ENCODE assay signal across 9 cellular contexts in the genomic region with DNA sequence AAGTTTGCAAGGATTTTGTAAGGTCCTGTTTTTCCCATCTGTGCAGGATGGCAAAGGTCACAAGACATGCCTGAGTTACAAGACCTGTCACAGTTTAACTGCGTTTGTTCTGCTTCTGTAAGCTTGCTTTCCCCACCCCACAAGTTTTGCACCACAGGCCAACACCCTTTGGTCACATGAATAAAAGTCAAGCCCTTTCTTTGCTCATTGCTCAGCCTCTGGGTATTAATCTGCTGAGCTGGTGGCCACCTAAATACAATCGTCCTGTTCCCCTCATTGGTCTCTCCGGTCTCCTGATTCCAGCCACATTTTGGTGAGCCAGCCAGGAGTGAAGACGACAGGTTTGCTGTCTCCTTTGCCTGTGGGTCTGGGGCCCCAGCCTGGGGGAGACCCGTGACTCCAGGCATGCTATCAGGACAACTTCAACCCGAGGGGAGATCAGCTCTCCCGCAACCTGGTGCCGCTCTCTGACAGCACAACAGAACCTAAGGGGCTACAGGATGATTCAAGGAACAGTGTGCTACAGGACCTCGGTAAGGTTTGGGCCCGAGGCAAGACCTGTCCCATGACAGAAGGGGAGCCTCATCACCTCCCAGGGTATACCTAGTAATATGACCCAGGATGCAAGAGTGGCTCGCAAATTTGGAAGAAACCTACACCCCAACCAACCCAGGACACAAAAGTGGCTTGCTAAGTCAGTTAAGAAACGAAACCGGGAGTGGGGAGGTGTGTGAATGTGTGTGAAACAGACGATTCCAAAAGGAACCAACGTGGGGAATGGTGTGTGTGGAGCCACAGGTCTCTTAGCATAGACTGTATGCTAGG.
DNase-seq lines count a peak whose midpoint lies in the region; ATAC-seq and TF ChIP-seq lines count a peak whose summit lies in the region.
"Had no signal": no experiment of that assay in that cellular context is flagged by ENCODE, and none has a peak within 500 bp of the region (broad histone marks: within the 10 kb centered on the region; RNA-seq: fewer than 3 reads in every experiment).

No MANE protein-coding gene starts in this region.

- ATAC-seq in activated CD4-positive, alpha-beta T cell treated with anti-CD3 and anti-CD28 coated beads for 36 hours, result peak; percentile 20

- no peaks in the 10 kb centered on the region for H3K36me3 ChIP-seq in OCI-LY3 (replicated peaks; ENCODE audit: low read depth, low read length)
- no peaks in the 10 kb centered on the region for H3K36me3 ChIP-seq in testis (ENCODE audit: low read depth, missing control alignments)

- H3K27ac Mint-ChIP-seq in activated CD4-positive, alpha-beta T cell treated with anti-CD3 and anti-CD28 coated beads for 36 hours, result peak overlapping the region; percentile 94
- H3K27ac Mint-ChIP-seq: IgD-negative memory B cell had no signal

- TF ChIP-seq CTCF in OCI-LY3 (IDR thresholded peaks at IDR 0.05; ENCODE audit: low read depth, low read length), result no peak
- no peak for TF ChIP-seq CTCF in testis (IDR thresholded peaks at IDR 0.05)

- peak overlapping the region; percentile 84 for H3K4me3 Mint-ChIP-seq in activated CD4-positive, alpha-beta T cell treated with anti-CD3 and anti-CD28 coated beads for 36 hours
- H3K4me3 Mint-ChIP-seq: IgD-negative memory B cell had no signal

- H3K9me3 ChIP-seq in OCI-LY3 (ENCODE audit: insufficient read depth, low read length) (no peaks in the 10 kb centered on the region), testis (no peaks in the 10 kb centered on the region)

- peak overlapping the region; percentile 95 for H3K4me3 ChIP-seq in OCI-LY3 (ENCODE audit: low read length)
- peak overlapping the region; percentile 42 to 53 for H3K4me3 ChIP-seq in testis

- no peaks in the 10 kb centered on the region for H3K9me3 Mint-ChIP-seq in activated CD4-positive, alpha-beta T cell treated with anti-CD3 and anti-CD28 coated beads for 36 hours (ENCODE audit: low read depth)
- H3K9me3 Mint-ChIP-seq: IgD-negative memory B cell had no signal

- POLR2A ChIA-PET in activated CD4-positive, alpha-beta T cell treated with anti-CD3 and anti-CD28 coated beads for 36 hours (lab: Charles Lee), result no interaction called here

- H2AFZ ChIP-seq in OCI-LY3 (ENCODE audit: low read depth, low read length), result peak overlapping the region; percentile 59

- no peaks in the 10 kb centered on the region for H3K36me3 Mint-ChIP-seq in activated CD4-positive, alpha-beta T cell treated with anti-CD3 and anti-CD28 coated beads for 36 hours (ENCODE audit: low read depth)
- H3K36me3 Mint-ChIP-seq: IgD-negative memory B cell had no signal

- intact Hi-C loops in activated CD4-positive, alpha-beta T cell treated with anti-CD3 and anti-CD28 coated beads for 36 hours (cut with DNase I, micrococcal nuclease), result loop anchor here (2.0 to 5.0 kb wide), 3 partner anchors 66 to 161 kb away; a partner anchor contains a TSS
- intact Hi-C loops in testis (cut with DNase I; ENCODE audit: low total_unique reads), result no loop called here

- WGBS in testis, 2 donors, result 20 to 46% methylated on average over 7 to 14 of the region's 15 CpGs

- peaks cover 14% of the 10 kb centered on the region; the same call in 1 of the 2 replicates for H3K79me2 ChIP-seq in OCI-LY3 (ENCODE audit: low read length)

- DNase-seq in activated CD4-positive, alpha-beta T cell treated with anti-CD3 and anti-CD28 coated beads for 36 hours, result peak; percentile 18
- DNase-seq in activated CD4-positive, alpha-beta T cell treated with anti-CD3 and anti-CD28 coated beads for 4 hours, result no peak
- DNase-seq in epithelial cell of prostate (ENCODE audit: low read depth, low spot score) (no peak), testis (no peak), NCI-H748 treated with DMSO at 0.1 percent for 48 hours (lab: John Stamatoyannopoulos, UW) (no peak), NCI-H2029 treated with DMSO at 0.1 percent for 48 hours (lab: John Stamatoyannopoulos, UW) (no peak), globus pallidus (ENCODE audit: low spot score) (no peak)

- peak overlapping the region; percentile 92 for H3K4me2 ChIP-seq in OCI-LY3 (ENCODE audit: low read length)

- H3K27ac ChIP-seq in OCI-LY3 (ENCODE audit: low read length) (peak overlapping the region; percentile 68), epithelial cell of prostate (peak overlapping the region; percentile 60), testis (peak overlapping the region; percentile 76 to 83)

- H3K9ac ChIP-seq in OCI-LY3 (ENCODE audit: low read length), result peak overlapping the region; percentile 87

- no peak for TF ChIP-seq POLR2A in testis (IDR thresholded peaks at IDR 0.05)

- H3K27me3 ChIP-seq in OCI-LY3 (ENCODE audit: low read depth, low read length) (no peaks in the 10 kb centered on the region), testis (no peaks in the 10 kb centered on the region)

- CTCF ChIA-PET in activated CD4-positive, alpha-beta T cell treated with anti-CD3 and anti-CD28 coated beads for 36 hours (lab: Charles Lee), result interaction anchor here (0.8 to 1.1 kb wide), 3 partner anchors 12 to 184 kb away, joined by 3 to 4 read pairs (median 3); no protein-coding TSS in a partner anchor

- no peaks in the 10 kb centered on the region for H4K20me1 ChIP-seq in OCI-LY3 (ENCODE audit: insufficient read depth, low read length)

- H3K27me3 Mint-ChIP-seq in activated CD4-positive, alpha-beta T cell treated with anti-CD3 and anti-CD28 coated beads for 36 hours, result no peaks in the 10 kb centered on the region
- H3K27me3 Mint-ChIP-seq: IgD-negative memory B cell had no signal

- H3K4me1 ChIP-seq in OCI-LY3 (ENCODE audit: low read length) (peaks cover 36% of the 10 kb centered on the region), testis (no peaks in the 10 kb centered on the region)

- H3K4me1 Mint-ChIP-seq in activated CD4-positive, alpha-beta T cell treated with anti-CD3 and anti-CD28 coated beads for 36 hours, result peaks cover 56% of the 10 kb centered on the region
- H3K4me1 Mint-ChIP-seq: IgD-negative memory B cell had no signal
